18 cellular contexts compared by ENCODE assay signal in genomic region chr1:119673171-119673940, GRCh38. TPM values are rescaled to one million over a fixed set of nuclear protein-coding genes. Genes with fewer than 3 reads are reported as not detected.
DNase-seq lines count a peak whose midpoint lies in the region.
"Had no signal": no experiment of that assay in that cellular context is flagged by ENCODE, and none has a peak within 500 bp of the region (broad histone marks: within the 10 kb centered on the region; RNA-seq: fewer than 3 reads in every experiment).

No MANE protein-coding gene starts in this region.

- peak overlapping the region; percentile 93 for H2BK120ac ChIP-seq in mesendoderm (ENCODE audit: low read depth, low read length)

- no peak overlapping the region for H3K9ac ChIP-seq in mesendoderm (ENCODE audit: low read length)

- H3K4me3 ChIP-seq in mesendoderm (ENCODE audit: low read length), result no peak overlapping the region
- H3K4me3 ChIP-seq: left lung had no signal

- peak overlapping the region; percentile 75 for H2BK5ac ChIP-seq in mesendoderm (ENCODE audit: low read length)

- no peaks in the 10 kb centered on the region for H3K79me1 ChIP-seq in mesendoderm (ENCODE audit: low read length)

- H4K8ac ChIP-seq in mesendoderm (ENCODE audit: low read depth, low read length), result no peak overlapping the region

- peak overlapping the region; percentile 80 for H3K18ac ChIP-seq in mesendoderm (ENCODE audit: low read length)

- no peaks in the 10 kb centered on the region for H3K36me3 ChIP-seq in mesendoderm (ENCODE audit: control insufficient read depth, insufficient read depth, low read length)
- H3K36me3 ChIP-seq: left lung had no signal

- peak overlapping the region; percentile 60 for H3K27ac ChIP-seq in mesendoderm (ENCODE audit: low read depth, low read length)
- H3K27ac ChIP-seq: left lung had no signal

- no peak overlapping the region for H3K23ac ChIP-seq in mesendoderm (ENCODE audit: low read length)

- H4K5ac ChIP-seq in mesendoderm (ENCODE audit: low read length), result no peak overlapping the region

- peak overlapping the region; percentile 27 for H3K56ac ChIP-seq in mesendoderm (ENCODE audit: low read length)

- DNase-seq in COLO829 (ENCODE audit: low spot score) (peak; percentile 89), M059J (ENCODE audit: low read depth) (peak; percentile 88), dermis microvascular lymphatic vessel endothelial cell (ENCODE audit: low read depth in 2 of 2) (peak; percentile 15 to 75), mesendoderm (peak; percentile 56), NCI-H1105 (lab: John Stamatoyannopoulos, UW) (no peak), NOMO-1 (lab: John Stamatoyannopoulos, UW; ENCODE audit: unreplicated experiment in 2 of 2) (no peak), medulla oblongata (ENCODE audit: extremely low spot score) (no peak), AML-193 (lab: John Stamatoyannopoulos, UW) (no peak)
- DNase-seq: activated CD8-positive, alpha-beta memory T cell treated with anti-CD3 and anti-CD28 coated beads, Interleukin-2, amount 10 ng/mL, durations not matched to agents 7 days and 5 days; activated gamma-delta T cell treated with Interleukin-2 at 50 U/mL for 16 hours; COR-L47; KG1; left lung; naive thymus-derived CD8-positive, alpha-beta T cell; NCI-H146; NCI-H510A treated with DMSO at 0.1 percent for 48 hours; stimulated activated naive CD8-positive, alpha-beta T cell treated with anti-CD3 and anti-CD28 coated beads, Interleukin-15, Interleukin-2, amounts not matched to agents 100 U/mL and 50 U/mL, for 24 hours; T-cell had no signal

- H3K4me2 ChIP-seq in mesendoderm (ENCODE audit: low read length), result no peak overlapping the region

- no CpG with 5 or more reads among the region's 4 CpGs for WGBS in mesendoderm (ENCODE audit: extremely low coverage, insufficient coverage, low lambda C conversion rate)

- H2BK15ac ChIP-seq in mesendoderm (replicated peaks; ENCODE audit: low read depth), result peak overlapping the region; percentile 74

- no peaks in the 10 kb centered on the region for H3K27me3 ChIP-seq in mesendoderm (ENCODE audit: insufficient read depth, low read length, poor library complexity)
- H3K27me3 ChIP-seq: left lung had no signal

- peaks cover 9% of the 10 kb centered on the region for H3K4me1 ChIP-seq in mesendoderm (ENCODE audit: control insufficient read depth, low read depth, low read length)

- H3K4ac ChIP-seq in mesendoderm (ENCODE audit: low read depth, low read length), result no peak overlapping the region

- H3K79me2 ChIP-seq in mesendoderm (ENCODE audit: control insufficient read depth, insufficient read depth, low read length), result no peaks in the 10 kb centered on the region

- H2AK5ac ChIP-seq in mesendoderm (ENCODE audit: low read length), result no peak overlapping the region

RNA-seq across cellular contexts. Expression of gene ZNF697, which starts 25.3 kb away (rescaled TPM):
- total RNA-seq in M059J (2014; rRNA removed; shearing (Covaris generic)), result 2.2 and 5.2 TPM in 2 replicates
- 16.8 and 21.9 TPM in 2 replicates for total RNA-seq in dermis microvascular lymphatic vessel endothelial cell
- 18.1 TPM for polyA plus RNA-seq in mesendoderm (2013, experiment 1 of 2)
- 18.1 TPM for polyA plus RNA-seq in mesendoderm (2013, experiment 2 of 2)
- polyA plus RNA-seq: naive thymus-derived CD8-positive, alpha-beta T cell had no signal

RNA-seq across cellular contexts. Expression of gene PHGDH, which starts 38.4 kb away (rescaled TPM):
- total RNA-seq in M059J (2014; rRNA removed; shearing (Covaris generic)), result 35.5 and 52.1 TPM in 2 replicates
- 0.63 and 0.64 TPM in 2 replicates for total RNA-seq in dermis microvascular lymphatic vessel endothelial cell
- 198 TPM for polyA plus RNA-seq in mesendoderm (2013, experiment 1 of 2)
- polyA plus RNA-seq in mesendoderm (2013, experiment 2 of 2), result 198 TPM

Comparison
In these comparisons a context has a peak if more than half of its experiments do, and no peak if none do; other contexts are left out.
1. DNase-seq: peak in COLO829 (single experiment), M059J (single experiment), dermis microvascular lymphatic vessel endothelial cell (2 of 2) and mesendoderm (single experiment); none in NCI-H1105 (single experiment), NOMO-1 (0 of 2), medulla oblongata (single experiment) and AML-193 (0 of 2).
2. RNA of gene PHGDH, which starts 38.4 kb away (total RNA-seq): 35.5 to 52.1 TPM in M059J; 0.63 to 0.64 TPM in dermis microvascular lymphatic vessel endothelial cell; every median in the first group is over 10 times any median in the second.